ENCODE assay signal across 32 cellular contexts in the genomic region with DNA sequence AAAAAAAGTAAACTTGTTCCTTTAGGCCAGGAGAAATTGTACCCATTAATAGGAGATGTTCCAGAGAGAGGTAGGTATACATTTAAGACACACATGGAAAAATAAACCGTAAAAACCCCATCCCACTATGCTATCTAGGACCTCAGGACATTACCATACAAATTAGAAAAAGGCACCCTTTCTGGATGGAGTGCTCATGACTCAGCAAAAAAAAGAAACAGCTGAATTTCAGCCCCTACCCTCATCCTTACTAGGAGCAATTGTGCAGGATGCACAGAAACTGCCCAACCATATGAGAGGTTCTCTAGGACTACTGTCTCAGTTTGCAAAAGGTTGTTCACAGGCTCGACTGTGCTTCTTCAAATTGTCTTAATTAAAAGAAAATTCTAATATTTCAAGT.
"Had no signal": no experiment of that assay in that cellular context is flagged by ENCODE, and none has a peak within 500 bp of the region (broad histone marks: within the 10 kb centered on the region; RNA-seq: fewer than 3 reads in every experiment).

No MANE protein-coding gene starts in this region.

- DNase-seq: activated CD4-positive, alpha-beta T cell treated with anti-CD3 and anti-CD28 coated beads for 1 hour; activated CD4-positive, alpha-beta T cell treated with anti-CD3 and anti-CD28 coated beads for 48 hours; activated CD4-positive, alpha-beta T cell treated with anti-CD3 and anti-CD28 coated beads, Interleukin-2, amount 50 U/mL, for 4 hours; activated CD4-positive, CD25-positive, alpha-beta regulatory T cell; activated CD8-positive, alpha-beta T cell treated with anti-CD3 and anti-CD28 coated beads for 36 hours; activated effector memory CD4-positive, alpha-beta T cell treated with anti-CD3 and anti-CD28 coated beads, Interleukin-2, amount 50 U/mL, for 16 hours; activated naive CD4-positive, alpha-beta T cell; activated naive CD4-positive, alpha-beta T cell treated with anti-CD3 and anti-CD28 coated beads, Interleukin-2, amount 50 U/mL, for 16 hours; activated naive CD8-positive, alpha-beta T cell treated with anti-CD3 and anti-CD28 coated beads for 36 hours; activated T-cell treated with anti-CD3 and anti-CD28 coated beads, Interleukin-2, amount 50 U/mL, for 1 hour; activated T-cell treated with anti-CD3 and anti-CD28 coated beads, Interleukin-2, amount 50 U/mL, for 72 hours; amygdala; Kasumi-1; MG63; NCI-H1048; NCI-H1105 treated with DMSO at 0.1 percent for 48 hours; NCI-H1436; NCI-H1694 treated with DMSO at 0.1 percent for 48 hours; NCI-H2029; NCI-H2171; NCI-H510A; NCI-H526; NCI-H748 treated with DMSO at 0.1 percent for 48 hours; SHP77; SJCRH30; T1000; WERI-Rb-1 had no signal

- H3K4me3 ChIP-seq: ascending aorta, cardiac muscle cell, MG63, SJCRH30, SK-N-MC had no signal

- H3K27me3 ChIP-seq: ascending aorta, cardiac muscle cell, MG63, SJCRH30 had no signal

- ATAC-seq: activated CD8-positive, alpha-beta T cell treated with anti-CD3 and anti-CD28 coated beads for 36 hours; activated T-cell treated with anti-CD3 and anti-CD28 coated beads, Interleukin-2, amount 50 U/mL, for 72 hours; activated T-helper 17 cell treated with anti-CD3 and anti-CD28 coated beads, Interleukin-2, amount 50 U/mL, for 72 hours; Panc1 had no signal

- H3K9me3 ChIP-seq: ascending aorta, SJCRH30 had no signal

- H3K4me1 ChIP-seq: ascending aorta, SJCRH30 had no signal

- H3K36me3 ChIP-seq: ascending aorta, cardiac muscle cell, MG63, SJCRH30, WERI-Rb-1 had no signal

- H3K27ac ChIP-seq: ascending aorta, cardiac muscle cell, SJCRH30, SK-N-MC, WERI-Rb-1 had no signal
